ENCODE assay signal across 15 cellular contexts in genomic region chr3:51712963-51713362, GRCh38. TPM values are rescaled to one million over a fixed set of nuclear protein-coding genes. Genes with fewer than 3 reads are reported as not detected.
"Had no signal": no experiment of that assay in that cellular context is flagged by ENCODE, and none has a peak within 500 bp of the region (broad histone marks: within the 10 kb centered on the region; RNA-seq: fewer than 3 reads in every experiment).

No MANE protein-coding gene starts in this region.

- H3K4me3 ChIP-seq: cardiac muscle cell, gastrocnemius medialis, lung, skin epidermis, tibial nerve had no signal

- ATAC-seq: gastrocnemius medialis had no signal

- H3K9me3 Mint-ChIP-seq: activated B cell treated with CpG ODN at 0.5 μM for 24 hours; activated CD4-positive, alpha-beta T cell treated with anti-CD3 and anti-CD28 coated beads, Interleukin-2, amount 10 ng/mL, durations not matched to agents 7 days and 5 days; activated T-helper 1 cell treated with anti-CD3 and anti-CD28 coated beads, Interleukin-12 subunit alpha, Interleukin-12 subunit beta, Interleukin-2, Interleukin-4 antibody, amounts not matched to agents 30 ng/mL and 10 ng/mL and 1 ng/mL, durations not matched to agents 14 hours and 24 hours and 36 hours; naive B cell; T-helper 1 cell treated with Interleukin-12 subunit alpha and Interleukin-12 subunit beta and Interleukin-4 antibody, amounts not matched to agents 30 μg/mL and 1 μg/mL, for 36 hours had no signal

- H3K27me3 Mint-ChIP-seq: activated B cell treated with CpG ODN at 0.5 μM for 24 hours; activated CD4-positive, alpha-beta T cell treated with anti-CD3 and anti-CD28 coated beads, Interleukin-2, amount 10 ng/mL, durations not matched to agents 7 days and 5 days; naive B cell had no signal

- DNase-seq: activated CD4-positive, alpha-beta T cell treated with anti-CD3 and anti-CD28 coated beads, Interleukin-2, amount 10 ng/mL, durations not matched to agents 7 days and 5 days; activated naive CD4-positive, alpha-beta T cell treated with Interleukin-2 at 50 U/mL for 16 hours; effector CD4-positive, alpha-beta T cell; gastrocnemius medialis; kidney glomerular epithelial cell; naive B cell; posterior cingulate gyrus had no signal

- H3K27ac Mint-ChIP-seq: activated B cell treated with CpG ODN at 0.5 μM for 24 hours; activated CD4-positive, alpha-beta T cell treated with anti-CD3 and anti-CD28 coated beads, Interleukin-2, amount 10 ng/mL, durations not matched to agents 7 days and 5 days; activated T-helper 1 cell treated with anti-CD3 and anti-CD28 coated beads, Interleukin-12 subunit alpha, Interleukin-12 subunit beta, Interleukin-2, Interleukin-4 antibody, amounts not matched to agents 30 ng/mL and 10 ng/mL and 1 ng/mL, durations not matched to agents 14 hours and 24 hours and 36 hours; naive B cell; T-helper 1 cell treated with Interleukin-12 subunit alpha and Interleukin-12 subunit beta and Interleukin-4 antibody, amounts not matched to agents 30 μg/mL and 1 μg/mL, for 36 hours had no signal

- H3K27ac ChIP-seq: cardiac muscle cell, gastrocnemius medialis, neutrophil, skin epidermis, tibial nerve had no signal

- H3K4me1 ChIP-seq: gastrocnemius medialis, tibial nerve had no signal

- H3K9me3 ChIP-seq: gastrocnemius medialis, neutrophil, tibial nerve had no signal

- H3K27me3 ChIP-seq: gastrocnemius medialis, tibial nerve had no signal

- H3K4me3 Mint-ChIP-seq: activated B cell treated with CpG ODN at 0.5 μM for 24 hours; activated CD4-positive, alpha-beta T cell treated with anti-CD3 and anti-CD28 coated beads, Interleukin-2, amount 10 ng/mL, durations not matched to agents 7 days and 5 days; activated T-helper 1 cell treated with anti-CD3 and anti-CD28 coated beads, Interleukin-12 subunit alpha, Interleukin-12 subunit beta, Interleukin-2, Interleukin-4 antibody, amounts not matched to agents 30 ng/mL and 10 ng/mL and 1 ng/mL, durations not matched to agents 14 hours and 24 hours and 36 hours; naive B cell; T-helper 1 cell treated with Interleukin-12 subunit alpha and Interleukin-12 subunit beta and Interleukin-4 antibody, amounts not matched to agents 30 μg/mL and 1 μg/mL, for 36 hours had no signal

- H3K36me3 ChIP-seq: cardiac muscle cell, gastrocnemius medialis, neutrophil had no signal

- H3K36me3 Mint-ChIP-seq: naive B cell had no signal

RNA-seq across cellular contexts. Expression of gene GRM2, which starts 6.1 kb away (rescaled TPM):
- polyA plus RNA-seq: cardiac muscle cell had no signal
